Comparison of ENCODE assay signal across 10 cellular contexts in genomic region chr5:170330568-170331054, GRCh38. TPM values are rescaled to one million over a fixed set of nuclear protein-coding genes. Genes with fewer than 3 reads are reported as not detected.
A peak's percentile ranks its signal among the peaks of the same experiment; 100 is the strongest.
DNase-seq lines count a peak whose midpoint lies in the region; ATAC-seq and TF ChIP-seq lines count a peak whose summit lies in the region.
"Had no signal": no experiment of that assay in that cellular context is flagged by ENCODE, and none has a peak within 500 bp of the region (broad histone marks: within the 10 kb centered on the region; RNA-seq: fewer than 3 reads in every experiment).

No MANE protein-coding gene starts in this region.

- H2BK5ac ChIP-seq in neuronal stem cell (ENCODE audit: low read length), result no peak overlapping the region

- H3K4me3 Mint-ChIP-seq in CD8-positive, alpha-beta T cell, result no peak overlapping the region
- H3K4me3 Mint-ChIP-seq: central memory CD8-positive, alpha-beta T cell had no signal

- no peak overlapping the region for H2BK15ac ChIP-seq in neuronal stem cell (ENCODE audit: low read length)

- peaks cover 6% of the 10 kb centered on the region for H3K4me1 Mint-ChIP-seq in CD8-positive, alpha-beta T cell (ENCODE audit: low read depth)

- H3K4me2 ChIP-seq in neuronal stem cell (ENCODE audit: insufficient read depth, low read length, poor library complexity, severe bottlenecking), result no peak overlapping the region

- no peaks in the 10 kb centered on the region for H3K9me3 ChIP-seq in CD8-positive, alpha-beta T cell (ENCODE audit: low read length)
- H3K9me3 ChIP-seq in adipocyte (ENCODE audit: control insufficient read depth, low read length) (no peaks in the 10 kb centered on the region), neuronal stem cell (replicated peaks in 1 of 2; ENCODE audit: control insufficient read depth in 2 of 2, insufficient read depth in 1 of 2, low read depth in 1 of 2, low read length in 2 of 2) (no peaks in the 10 kb centered on the region)

- peak overlapping the region; percentile 31 for H3K4me3 ChIP-seq in CD8-positive, alpha-beta T cell (ENCODE audit: low read depth, low read length)
- H3K4me3 ChIP-seq in adipocyte (ENCODE audit: low read length) (peak overlapping the region; percentile 41), neuronal stem cell (ENCODE audit: low read length in 2 of 2) (no peak overlapping the region)

- H2BK120ac ChIP-seq in neuronal stem cell (ENCODE audit: low read depth, low read length), result no peak overlapping the region

- H3K4me1 ChIP-seq in CD8-positive, alpha-beta T cell (ENCODE audit: insufficient read depth, low read length), result peaks cover 84% of the 10 kb centered on the region
- H3K4me1 ChIP-seq in adipocyte (ENCODE audit: control insufficient read depth, insufficient read depth, low read length) (peaks cover 13% of the 10 kb centered on the region), neuronal stem cell (ENCODE audit: control insufficient read depth in 2 of 2, insufficient read depth in 1 of 2, low read depth in 1 of 2, low read length in 2 of 2) (peaks cover 16 to 17% of the 10 kb centered on the region in 2 donors)

- CTCF ChIA-PET in CD8-positive, alpha-beta T cell (lab: Charles Lee), result interaction anchor here (0.7 to 6.1 kb wide), 13 partner anchors 8 to 1884 kb away, joined by 3 to 130 read pairs (median 4); partner anchors contain the start of gene LCP2

- no peak overlapping the region for H3K23ac ChIP-seq in neuronal stem cell (ENCODE audit: low read depth, low read length, poor library complexity)

- H2AK5ac ChIP-seq in neuronal stem cell (ENCODE audit: low read depth, low read length), result no peak overlapping the region

- no CpG with 5 or more reads among the region's 11 CpGs for WGBS in neuronal stem cell (ENCODE audit: extremely low coverage in 2 of 2, insufficient read length in 2 of 2, insufficient replicate concordance in 1 of 2), 2 donors

- no peak overlapping the region for H3K14ac ChIP-seq in neuronal stem cell (ENCODE audit: low read length)

- H3K36me3 Mint-ChIP-seq in CD8-positive, alpha-beta T cell, result no peaks in the 10 kb centered on the region

- peak overlapping the region; percentile 31 for H3K9ac ChIP-seq in adipocyte (ENCODE audit: low read length)
- no peak overlapping the region for H3K9ac ChIP-seq in neuronal stem cell (ENCODE audit: low read depth, low read length, poor library complexity)

- intact Hi-C loops in CD8-positive, alpha-beta T cell (cut with DNase I, micrococcal nuclease), result loop anchor here (1.0 to 10.0 kb wide), 7 partner anchors 27 to 1843 kb away; partner anchors contain the start of genes SPDL1 (in 2 of the 2) and RARS1 (in 1 of the 2)

- no peak overlapping the region for H3K18ac ChIP-seq in neuronal stem cell (ENCODE audit: low read length)

- H4K91ac ChIP-seq in neuronal stem cell (ENCODE audit: low read depth, low read length, poor library complexity), result no peak overlapping the region

- H3K27me3 Mint-ChIP-seq in CD8-positive, alpha-beta T cell (ENCODE audit: low read depth), result no peaks in the 10 kb centered on the region
- H3K27me3 Mint-ChIP-seq: central memory CD8-positive, alpha-beta T cell had no signal

- peak in 3 of 7 experiments; percentile 38 to 59 (median 42) for DNase-seq in CD8-positive, alpha-beta T cell
- DNase-seq in KG1 (lab: John Stamatoyannopoulos, UW), result peak; percentile 98
- no peak for DNase-seq in adipocyte (ENCODE audit: low read depth)
- no peak for DNase-seq in neuronal stem cell (ENCODE audit: low spot score)
- no peak for DNase-seq in ACHN
- no peak for DNase-seq in NCI-H2029 (lab: John Stamatoyannopoulos, UW)
- DNase-seq in 8988T, result no peak

- H3K4ac ChIP-seq in neuronal stem cell (ENCODE audit: low read length), result no peak overlapping the region

- H3K79me1 ChIP-seq in neuronal stem cell (ENCODE audit: low read depth, low read length), result no peaks in the 10 kb centered on the region

- H3K27ac ChIP-seq in CD8-positive, alpha-beta T cell (ENCODE audit: low read depth, low read length), result peak overlapping the region; percentile 39
- H3K27ac ChIP-seq in neuronal stem cell (replicated peaks; ENCODE audit: low read length), result no peak overlapping the region

- ATAC-seq in CD8-positive, alpha-beta T cell, result peak; percentile 3
- ATAC-seq in GM21717 (IDR thresholded peaks at IDR 0.05; ENCODE audit: unreplicated experiment), result no peak

- POLR2A ChIA-PET in CD8-positive, alpha-beta T cell (lab: Charles Lee), result interaction anchor here (0.6 to 5.9 kb wide), 20 partner anchors 10 to 1846 kb away, joined by 3 to 112 read pairs (median 7); partner anchors contain the start of gene LCP2

- no peak overlapping the region for H2BK12ac ChIP-seq in neuronal stem cell (ENCODE audit: low read length)

- H3K9me3 Mint-ChIP-seq in CD8-positive, alpha-beta T cell, result no peaks in the 10 kb centered on the region
- H3K9me3 Mint-ChIP-seq: central memory CD8-positive, alpha-beta T cell had no signal

- no peaks in the 10 kb centered on the region for H3K36me3 ChIP-seq in CD8-positive, alpha-beta T cell (ENCODE audit: insufficient read depth, low read length)
- no peaks in the 10 kb centered on the region for H3K36me3 ChIP-seq in adipocyte (ENCODE audit: control insufficient read depth, insufficient read depth, low read length, severe bottlenecking)
- no peaks in the 10 kb centered on the region for H3K36me3 ChIP-seq in neuronal stem cell (replicated peaks in 1 of 2; ENCODE audit: control insufficient read depth in 2 of 2, insufficient read depth in 2 of 2, low read length in 2 of 2)

- in situ Hi-C loops in ACHN (cut with HindIII; ENCODE audit: low pct_ligation_motif_present, low pct_unique_long_range_greater_than_20kb, low sequenced_read_pairs), result no loop called here

- no peak for TF ChIP-seq CTCF in CD8-positive, alpha-beta T cell (IDR thresholded peaks at IDR 0.05)

- H4K8ac ChIP-seq in neuronal stem cell (ENCODE audit: low read depth, low read length), result no peak overlapping the region

- no peaks in the 10 kb centered on the region for H3K27me3 ChIP-seq in CD8-positive, alpha-beta T cell (ENCODE audit: insufficient read depth, low read length)
- H3K27me3 ChIP-seq in adipocyte (replicated peaks; ENCODE audit: control insufficient read depth, insufficient read depth, low read length) (peaks cover 16% of the 10 kb centered on the region), neuronal stem cell (ENCODE audit: control insufficient read depth in 3 of 3, insufficient read depth in 3 of 3, low read depth in 1 of 3, low read length in 3 of 3) (no peaks in the 10 kb centered on the region)

- no peak overlapping the region for H3K27ac Mint-ChIP-seq in CD8-positive, alpha-beta T cell

- H2AFZ ChIP-seq in neuronal stem cell (ENCODE audit: low read length), result peak overlapping the region; percentile 73

RNA-seq across cellular contexts. Expression of gene LCP2, which starts 33.0 kb away (rescaled TPM):
- 100 to 1,000 TPM; 132 to 140 TPM for total RNA-seq in CD8-positive, alpha-beta T cell
- 0.01 TPM for polyA plus RNA-seq in neuronal stem cell (2013, experiment 1 of 2)
- polyA plus RNA-seq in neuronal stem cell (2013, experiment 2 of 2), result 0.04 TPM
- total RNA-seq: pulmonary artery endothelial cell had no signal

RNA-seq across cellular contexts. Expression of gene KCNMB1, which starts 58.6 kb away (rescaled TPM):
- total RNA-seq in CD8-positive, alpha-beta T cell, result not detected
- polyA plus RNA-seq in neuronal stem cell (2013, experiment 1 of 2), result 0.10 TPM
- 0.07 TPM for polyA plus RNA-seq in neuronal stem cell (2013, experiment 2 of 2)

Comparison
In these comparisons a context has a peak if more than half of its experiments do, and no peak if none do; other contexts are left out.
1. H3K4me3 ChIP-seq: peak in CD8-positive, alpha-beta T cell (single experiment) and adipocyte (single experiment); none in neuronal stem cell (0 of 2).